ENCODE assay signal across 1 cellular context in genomic region chr18:2920546-2921343, GRCh38.
TF ChIP-seq lines count a peak whose summit lies in the region.

No MANE protein-coding gene starts in this region.

TF ChIP-seq in WTC11, 78 proteins besides CTCF, POLR2A, EP300 and RAD21 (continued from another document):
- TF ChIP-seq NR2C2 (CRISPR knock-in tag; IDR thresholded peaks at IDR 0.05) (no peak), JUN (CRISPR knock-in tag; IDR thresholded peaks at IDR 0.05) (no peak), NR3C1 (CRISPR knock-in tag; conservative IDR thresholded peaks at IDR 0.05; ENCODE audit: low read depth) (no peak), AR (CRISPR knock-in tag; IDR thresholded peaks at IDR 0.05) (no peak)
